1 cellular context compared by ENCODE assay signal in genomic region chr6:131789219-131789618, GRCh38.
TF ChIP-seq lines count a peak whose summit lies in the region.

No MANE protein-coding gene starts in this region.

TF ChIP-seq in IMR-90, 13 proteins besides CTCF, POLR2A, EP300 and RAD21 (continued from another document):
- TF ChIP-seq USF2 (IDR thresholded peaks at IDR 0.05; ENCODE audit: low read depth, low read length), result no peak
- TF ChIP-seq CEBPB (IDR thresholded peaks at IDR 0.05; ENCODE audit: low read depth, low read length), result no peak
- TF ChIP-seq RFX5 (IDR thresholded peaks at IDR 0.05; ENCODE audit: low read depth, low read length), result no peak
- TF ChIP-seq NFE2L2 (IDR thresholded peaks at IDR 0.05; ENCODE audit: low read depth, low read length), result no peak
- no peak for TF ChIP-seq CHD1 (IDR thresholded peaks at IDR 0.05; ENCODE audit: low read depth, low read length)
- TF ChIP-seq MXI1 (IDR thresholded peaks at IDR 0.05; ENCODE audit: borderline replicate concordance, low read depth, low read length), result no peak
- no peak for TF ChIP-seq BHLHE40 (IDR thresholded peaks at IDR 0.05; ENCODE audit: low read depth, low read length)
